ENCODE assay signal across 26 cellular contexts in the genomic region with DNA sequence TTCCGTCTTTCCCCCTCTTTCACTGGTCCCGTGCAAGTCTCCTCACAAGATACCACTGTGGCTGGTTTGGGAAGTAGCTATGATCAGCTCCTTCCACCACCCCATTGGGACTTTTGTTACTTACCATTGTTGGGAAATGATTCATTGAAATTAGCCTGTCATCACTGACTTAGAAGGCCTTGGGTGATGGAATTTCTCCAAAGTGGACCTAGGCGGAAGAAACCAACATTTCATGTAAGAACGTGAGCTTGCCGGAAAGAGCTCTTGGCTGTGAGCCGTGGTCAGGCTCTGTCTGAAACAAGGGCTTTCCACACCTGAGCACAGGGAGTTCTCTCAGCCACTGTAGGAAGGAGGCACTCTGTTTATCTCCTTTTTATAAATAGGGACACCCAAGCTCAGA. TPM values are rescaled to one million over a fixed set of nuclear protein-coding genes. Genes with fewer than 3 reads are reported as not detected.
"Had no signal": no experiment of that assay in that cellular context is flagged by ENCODE, and none has a peak within 500 bp of the region (broad histone marks: within the 10 kb centered on the region; RNA-seq: fewer than 3 reads in every experiment).

No MANE protein-coding gene starts in this region.

- H3K4me3 Mint-ChIP-seq: activated CD4-positive, alpha-beta memory T cell treated with anti-CD3 and anti-CD28 coated beads for 36 hours; activated naive CD8-positive, alpha-beta T cell; activated T-cell treated with anti-CD3 and anti-CD28 coated beads, Interleukin-2, amount 50 U/mL, for 72 hours; brain; dendritic cell treated with granulocyte-macrophage colony-stimulating factor and Interleukin-4, amounts not matched to agents 40 ng/mL and 50 ng/mL, for 4 days; effector memory CD8-positive, alpha-beta T cell; immature natural killer cell; mesothelial cell of epicardium; nephron progenitor cell; stimulated activated naive CD8-positive, alpha-beta T cell treated with anti-CD3 and anti-CD28 coated beads, Interleukin-15, amount 100 ng/mL, for 72 hours; T-cell had no signal

- H3K27me3 Mint-ChIP-seq: activated CD4-positive, alpha-beta memory T cell treated with anti-CD3 and anti-CD28 coated beads for 36 hours; activated naive CD8-positive, alpha-beta T cell; brain; effector memory CD8-positive, alpha-beta T cell; stimulated activated naive CD8-positive, alpha-beta T cell treated with anti-CD3 and anti-CD28 coated beads, Interleukin-15, amount 100 ng/mL, for 72 hours; T-cell had no signal

- H3K4me1 Mint-ChIP-seq: brain, mesothelial cell of epicardium, nephron progenitor cell, T-cell had no signal

- DNase-seq: activated CD4-positive, alpha-beta memory T cell treated with anti-CD3 and anti-CD28 coated beads for 36 hours; activated gamma-delta T cell treated with Interleukin-2 at 50 U/mL for 16 hours; activated T-cell treated with anti-CD3 and anti-CD28 coated beads, Interleukin-2, amount 50 U/mL, for 72 hours; amygdala; effector memory CD8-positive, alpha-beta T cell; foreskin melanocyte; heart left ventricle; immature natural killer cell; left cardiac atrium; lower lobe of right lung; nephron progenitor cell; occipital lobe; psoas muscle; right lobe of liver; stimulated activated naive CD8-positive, alpha-beta T cell treated with anti-CD3 and anti-CD28 coated beads, Interleukin-15, amount 100 ng/mL, for 72 hours; T-cell; testis had no signal

- ATAC-seq: activated T-cell treated with anti-CD3 and anti-CD28 coated beads, Interleukin-2, amount 50 U/mL, for 72 hours; effector memory CD8-positive, alpha-beta T cell; heart left ventricle; left cardiac atrium; lower lobe of right lung; psoas muscle; right lobe of liver; stimulated activated naive CD8-positive, alpha-beta T cell treated with anti-CD3 and anti-CD28 coated beads, Interleukin-15, amount 100 ng/mL, for 72 hours; T-cell had no signal

- H3K9me3 ChIP-seq: lower lobe of right lung, psoas muscle, right lobe of liver, testis had no signal

- H3K9me3 Mint-ChIP-seq: effector memory CD8-positive, alpha-beta T cell had no signal

- H3K4me3 ChIP-seq: esophagus muscularis mucosa, heart left ventricle, lower lobe of right lung, psoas muscle, right lobe of liver, SK-N-MC, testis had no signal

- H3K4me1 ChIP-seq: esophagus muscularis mucosa, heart left ventricle, lower lobe of right lung, psoas muscle, testis had no signal

- H3K27ac ChIP-seq: esophagus muscularis mucosa, heart left ventricle, lower lobe of right lung, psoas muscle, right lobe of liver, SK-N-MC, testis, VCaP had no signal

- H3K27ac Mint-ChIP-seq: activated CD4-positive, alpha-beta memory T cell treated with anti-CD3 and anti-CD28 coated beads for 36 hours; activated naive CD8-positive, alpha-beta T cell; activated T-cell treated with anti-CD3 and anti-CD28 coated beads, Interleukin-2, amount 50 U/mL, for 72 hours; brain; dendritic cell treated with granulocyte-macrophage colony-stimulating factor and Interleukin-4, amounts not matched to agents 40 ng/mL and 50 ng/mL, for 4 days; effector memory CD8-positive, alpha-beta T cell; immature natural killer cell; mesothelial cell of epicardium; nephron progenitor cell; T-cell had no signal

- H3K27me3 ChIP-seq: esophagus muscularis mucosa, heart left ventricle, right lobe of liver, testis had no signal

RNA-seq across cellular contexts. Expression of gene CRYBB3, which starts 23.5 kb away (rescaled TPM):
- total RNA-seq: cerebellum, esophagus muscularis mucosa, left cardiac atrium, occipital lobe, ureter had no signal
- polyA plus RNA-seq: heart left ventricle, immature natural killer cell had no signal

RNA-seq across cellular contexts. Expression of gene CRYBB2, which starts 43.3 kb away (rescaled TPM):
- total RNA-seq: activated CD4-positive, alpha-beta memory T cell treated with anti-CD3 and anti-CD28 coated beads for 36 hours; cerebellum; heart left ventricle; lower lobe of right lung; mesothelial cell of epicardium; occipital lobe; psoas muscle; right lobe of liver; T-cell had no signal
- polyA plus RNA-seq: heart left ventricle, immature natural killer cell had no signal
